30 cellular contexts compared by ENCODE assay signal in genomic region chr19:27652281-27652680, GRCh38.
"Had no signal": no experiment of that assay in that cellular context is flagged by ENCODE, and none has a peak within 500 bp of the region (broad histone marks: within the 10 kb centered on the region; RNA-seq: fewer than 3 reads in every experiment).

No MANE protein-coding gene starts in this region.

- H3K36me3 Mint-ChIP-seq: activated naive CD8-positive, alpha-beta T cell had no signal

- H3K4me3 ChIP-seq: esophagus muscularis mucosa, gastrocnemius medialis had no signal

- H3K27me3 ChIP-seq: brain microvascular endothelial cell, esophagus muscularis mucosa, foreskin keratinocyte, gastrocnemius medialis had no signal

- H3K9me3 ChIP-seq: gastrocnemius medialis had no signal

- H3K4me3 Mint-ChIP-seq: activated CD4-positive, alpha-beta memory T cell treated with anti-CD3 and anti-CD28 coated beads, Interleukin-2, amount 10 ng/mL, durations not matched to agents 7 days and 5 days; activated CD4-positive, alpha-beta T cell treated with anti-CD3 and anti-CD28 coated beads, Interleukin-2, amount 10 ng/mL, durations not matched to agents 7 days and 5 days; activated naive CD8-positive, alpha-beta T cell; activated T-cell treated with anti-CD3 and anti-CD28 coated beads, Interleukin-2, amount 50 U/mL, for 24 hours; activated T-cell treated with anti-CD3 and anti-CD28 coated beads, Interleukin-2, amount 50 U/mL, for 72 hours; central memory CD8-positive, alpha-beta T cell; effector memory CD8-positive, alpha-beta T cell; T-helper 17 cell; T-helper 2 cell treated with Interferon-gamma antibody and Interleukin-4, amounts not matched to agents 5 μg/mL and 100 μg/mL, for 36 hours had no signal

- H3K4me1 Mint-ChIP-seq: activated CD4-positive, alpha-beta memory T cell treated with anti-CD3 and anti-CD28 coated beads, Interleukin-2, amount 10 ng/mL, durations not matched to agents 7 days and 5 days; activated CD4-positive, alpha-beta T cell treated with anti-CD3 and anti-CD28 coated beads, Interleukin-2, amount 10 ng/mL, durations not matched to agents 7 days and 5 days; central memory CD8-positive, alpha-beta T cell; T-helper 17 cell had no signal

- H3K36me3 ChIP-seq: brain microvascular endothelial cell, esophagus muscularis mucosa, gastrocnemius medialis had no signal

- DNase-seq: activated CD4-positive, alpha-beta memory T cell treated with anti-CD3 and anti-CD28 coated beads, Interleukin-2, amount 10 ng/mL, durations not matched to agents 7 days and 5 days; activated CD4-positive, alpha-beta T cell treated with anti-CD3 and anti-CD28 coated beads for 1 hour; activated CD4-positive, alpha-beta T cell treated with anti-CD3 and anti-CD28 coated beads for 4 hours; activated CD4-positive, alpha-beta T cell treated with anti-CD3 and anti-CD28 coated beads, Interleukin-2, amount 10 ng/mL, durations not matched to agents 7 days and 5 days; activated CD4-positive, alpha-beta T cell treated with anti-CD3 and anti-CD28 coated beads, Interleukin-2, amount 50 U/mL, for 4 hours; activated CD8-positive, alpha-beta memory T cell treated with anti-CD3 and anti-CD28 coated beads, Interleukin-2, amount 50 U/mL, for 48 hours; activated effector memory CD4-positive, alpha-beta T cell treated with Interleukin-2 at 50 U/mL for 16 hours; activated gamma-delta T cell treated with Interleukin-2 at 50 U/mL for 16 hours; activated naive CD4-positive, alpha-beta T cell treated with anti-CD3 and anti-CD28 coated beads, Interleukin-2, amount 50 U/mL, for 16 hours; activated naive CD4-positive, alpha-beta T cell treated with Interleukin-2 at 50 U/mL for 16 hours; activated T-cell treated with anti-CD3 and anti-CD28 coated beads for 4 hours; activated T-cell treated with anti-CD3 and anti-CD28 coated beads, Interleukin-2, amount 50 U/mL, for 24 hours; activated T-cell treated with anti-CD3 and anti-CD28 coated beads, Interleukin-2, amount 50 U/mL, for 72 hours; amniotic stem cell; anterior cingulate cortex; brain microvascular endothelial cell; cortex of kidney; dermis blood vessel endothelial cell; effector CD4-positive, alpha-beta T cell; effector memory CD8-positive, alpha-beta T cell; erythroblast; foreskin keratinocyte; gastrocnemius medialis; T-helper 1 cell; T-helper 17 cell; T1000 had no signal

- H3K27ac ChIP-seq: brain microvascular endothelial cell, esophagus muscularis mucosa, foreskin keratinocyte, gastrocnemius medialis had no signal

- ATAC-seq: activated T-cell treated with anti-CD3 and anti-CD28 coated beads, Interleukin-2, amount 50 U/mL, for 72 hours; effector memory CD8-positive, alpha-beta T cell; foreskin keratinocyte; gastrocnemius medialis; T-helper 17 cell had no signal

- H3K27ac Mint-ChIP-seq: activated CD4-positive, alpha-beta memory T cell treated with anti-CD3 and anti-CD28 coated beads, Interleukin-2, amount 10 ng/mL, durations not matched to agents 7 days and 5 days; activated CD4-positive, alpha-beta T cell treated with anti-CD3 and anti-CD28 coated beads, Interleukin-2, amount 10 ng/mL, durations not matched to agents 7 days and 5 days; activated naive CD8-positive, alpha-beta T cell; activated T-cell treated with anti-CD3 and anti-CD28 coated beads, Interleukin-2, amount 50 U/mL, for 24 hours; activated T-cell treated with anti-CD3 and anti-CD28 coated beads, Interleukin-2, amount 50 U/mL, for 72 hours; effector memory CD8-positive, alpha-beta T cell; T-helper 17 cell; T-helper 2 cell treated with Interferon-gamma antibody and Interleukin-4, amounts not matched to agents 5 μg/mL and 100 μg/mL, for 36 hours had no signal

- H3K4me1 ChIP-seq: esophagus muscularis mucosa, foreskin keratinocyte, gastrocnemius medialis had no signal

- H3K27me3 Mint-ChIP-seq: activated CD4-positive, alpha-beta memory T cell treated with anti-CD3 and anti-CD28 coated beads, Interleukin-2, amount 10 ng/mL, durations not matched to agents 7 days and 5 days; activated CD4-positive, alpha-beta T cell treated with anti-CD3 and anti-CD28 coated beads, Interleukin-2, amount 10 ng/mL, durations not matched to agents 7 days and 5 days; activated naive CD8-positive, alpha-beta T cell; activated T-cell treated with anti-CD3 and anti-CD28 coated beads, Interleukin-2, amount 50 U/mL, for 24 hours; central memory CD8-positive, alpha-beta T cell; effector memory CD8-positive, alpha-beta T cell; T-helper 17 cell had no signal
